Comparison of ENCODE assay signal across 9 cellular contexts in genomic region chr1:11735531-11735853, GRCh38. TPM values are rescaled to one million over a fixed set of nuclear protein-coding genes. Genes with fewer than 3 reads are reported as not detected.
DNase-seq lines count a peak whose midpoint lies in the region; ATAC-seq and TF ChIP-seq lines count a peak whose summit lies in the region.
"Had no signal": no experiment of that assay in that cellular context is flagged by ENCODE, and none has a peak within 500 bp of the region (broad histone marks: within the 10 kb centered on the region; RNA-seq: fewer than 3 reads in every experiment).

No MANE protein-coding gene starts in this region.

- no peak for DNase-seq in H9
- no peak for DNase-seq in hepatocyte (ENCODE audit: low spot score)
- DNase-seq in ACHN, result no peak
- no peak for DNase-seq in activated CD4-positive, CD25-positive, alpha-beta regulatory T cell (lab: John Stamatoyannopoulos, UW)
- no peak for DNase-seq in DMS 273 treated with DMSO at 0.1 percent for 48 hours (lab: John Stamatoyannopoulos, UW)

- no peak overlapping the region for H2BK120ac ChIP-seq in H9 (ENCODE audit: low read depth, low read length, poor library complexity, severe bottlenecking)

- no peaks in the 10 kb centered on the region for H3K36me3 ChIP-seq in hepatocyte (replicated peaks; ENCODE audit: insufficient read depth, low read depth)

- in situ Hi-C loops in ACHN (cut with HindIII; ENCODE audit: low pct_ligation_motif_present, low pct_unique_long_range_greater_than_20kb, low sequenced_read_pairs), result no loop called here

- H3K27ac Mint-ChIP-seq in H9, result no peak overlapping the region
- H3K27ac Mint-ChIP-seq in stimulated activated memory B cell treated with anti-CD40 and anti-IgM and Interleukin-4, amounts not matched to agents 10 μg/mL and 1 μg/mL and 100 μg/mL, for 72 hours, result peak overlapping the region; percentile 83

- no peaks in the 10 kb centered on the region for H3K9me3 Mint-ChIP-seq in H9
- H3K9me3 Mint-ChIP-seq in stimulated activated memory B cell treated with anti-CD40 and anti-IgM and Interleukin-4, amounts not matched to agents 10 μg/mL and 1 μg/mL and 100 μg/mL, for 72 hours, result no peaks in the 10 kb centered on the region

- H3K36me3 Mint-ChIP-seq in H9 (ENCODE audit: insufficient read depth in 1 of 3, low read depth in 3 of 3), result peaks cover 0 to 11% (median 0%) of the 10 kb centered on the region in 3 experiments; a peak in 4 of 7 replicates
- no peaks in the 10 kb centered on the region for H3K36me3 Mint-ChIP-seq in stimulated activated memory B cell treated with anti-CD40 and anti-IgM and Interleukin-4, amounts not matched to agents 10 μg/mL and 1 μg/mL and 100 μg/mL, for 72 hours

- peak overlapping the region; percentile 89 to 97 for H3K4me3 Mint-ChIP-seq in H9
- peak overlapping the region; percentile 100 for H3K4me3 Mint-ChIP-seq in stimulated activated memory B cell treated with anti-CD40 and anti-IgM and Interleukin-4, amounts not matched to agents 10 μg/mL and 1 μg/mL and 100 μg/mL, for 72 hours

- no peak overlapping the region for H3K27ac ChIP-seq in H9 (ENCODE audit: insufficient read length, low read depth, low read length)
- H3K27ac ChIP-seq in VCaP, result peak overlapping the region; percentile 98
- H3K27ac ChIP-seq in hepatocyte, result peak overlapping the region; percentile 49

- H2AK5ac ChIP-seq in H9 (ENCODE audit: insufficient read length, low read length), result no peak overlapping the region

- H3K79me1 ChIP-seq in H9 (ENCODE audit: insufficient read depth, low read depth, low read length, poor library complexity, severe bottlenecking), result no peaks in the 10 kb centered on the region

- WGBS in H9 (ENCODE audit: extremely low coverage, insufficient read length, low lambda C conversion rate), result no CpG with 5 or more reads among the region's 4 CpGs
- WGBS in hepatocyte (ENCODE audit: low lambda C conversion rate, missing lambda C conversion rate), result 37% methylated on average over 4 of the region's 4 CpGs

- H3K23ac ChIP-seq in H9 (ENCODE audit: insufficient read length, low read depth, low read length), result no peak overlapping the region

- no peak overlapping the region for H3K4ac ChIP-seq in H9 (ENCODE audit: low read depth, low read length)

- H3K9me3 ChIP-seq in H9 (ENCODE audit: control insufficient read depth, low read depth, low read length) (no peaks in the 10 kb centered on the region), hepatocyte (ENCODE audit: low read depth) (no peaks in the 10 kb centered on the region)

- H3K4me1 Mint-ChIP-seq in H9, result peaks cover 40 to 43% of the 10 kb centered on the region in 2 experiments
- peaks cover 47% of the 10 kb centered on the region for H3K4me1 Mint-ChIP-seq in stimulated activated memory B cell treated with anti-CD40 and anti-IgM and Interleukin-4, amounts not matched to agents 10 μg/mL and 1 μg/mL and 100 μg/mL, for 72 hours

- no peak overlapping the region for H3T11ph ChIP-seq in H9 (ENCODE audit: low read length)

- no peaks in the 10 kb centered on the region for H3K79me2 ChIP-seq in H9 (ENCODE audit: insufficient read depth, low read length)
- peaks cover 3% of the 10 kb centered on the region for H3K79me2 ChIP-seq in hepatocyte

- H2BK5ac ChIP-seq in H9 (ENCODE audit: insufficient read length, low read length), result no peak overlapping the region

- no peak overlapping the region for H4K5ac ChIP-seq in H9 (ENCODE audit: insufficient read length, low read depth, low read length)

- H3K18ac ChIP-seq in H9 (ENCODE audit: insufficient read length, low read depth, low read length), result no peak overlapping the region

- no peak overlapping the region for H3K4me3 ChIP-seq in hepatocyte

- peaks cover 6% of the 10 kb centered on the region for H3K23me2 ChIP-seq in H9 (ENCODE audit: insufficient read length, low read depth, low read length, poor library complexity, severe bottlenecking)

- H3K9me2 ChIP-seq in hepatocyte (replicated peaks; ENCODE audit: insufficient read depth), result no peaks in the 10 kb centered on the region

- no peak for TF ChIP-seq CTCF in H9 (conservative IDR thresholded peaks at IDR 0.05)
- TF ChIP-seq CTCF in VCaP (conservative IDR thresholded peaks at IDR 0.05), result no peak
- TF ChIP-seq CTCF in hepatocyte (IDR thresholded peaks at IDR 0.05; ENCODE audit: poor library complexity), result no peak

- no peak overlapping the region for H4K91ac ChIP-seq in H9 (ENCODE audit: insufficient read length, low read depth, low read length)

- no peak overlapping the region for H3K14ac ChIP-seq in H9 (ENCODE audit: insufficient read depth, low read length)

- H4K20me1 ChIP-seq in H9 (ENCODE audit: control insufficient read depth, insufficient read depth, insufficient read length) (no peaks in the 10 kb centered on the region), hepatocyte (ENCODE audit: insufficient read depth, poor library complexity, severe bottlenecking) (no peaks in the 10 kb centered on the region)

- H4K8ac ChIP-seq in H9 (replicated peaks; ENCODE audit: insufficient read length, low read depth, low read length), result no peak overlapping the region

- H2AFZ ChIP-seq in H9 (ENCODE audit: low read length) (no peak overlapping the region), hepatocyte (peak overlapping the region; percentile 98)

- H3K27me3 ChIP-seq in H9 (ENCODE audit: insufficient read depth, low read length), result no peaks in the 10 kb centered on the region
- H3K27me3 ChIP-seq in hepatocyte, result no peaks in the 10 kb centered on the region

- no peak overlapping the region for H3K56ac ChIP-seq in H9 (ENCODE audit: insufficient read length, low read depth, low read length)

- no peak overlapping the region for H2BK12ac ChIP-seq in H9 (ENCODE audit: insufficient read length, low read depth, low read length)

- H3K9ac ChIP-seq in H9 (ENCODE audit: extremely low read depth, insufficient read length, low read length), result no peak overlapping the region

- no peak overlapping the region for H2BK20ac ChIP-seq in H9 (ENCODE audit: low read depth, low read length, poor library complexity, severe bottlenecking)

- peaks cover 4% of the 10 kb centered on the region; the same call in 1 of the 2 replicates for H3K4me1 ChIP-seq in H9 (ENCODE audit: insufficient read depth, low read length)
- peaks cover 24% of the 10 kb centered on the region for H3K4me1 ChIP-seq in hepatocyte (ENCODE audit: insufficient read depth)

- H2BK15ac ChIP-seq in H9 (ENCODE audit: low read depth, low read length), result no peak overlapping the region

- peak overlapping the region; percentile 61 for H3K4me2 ChIP-seq in H9 (ENCODE audit: insufficient read depth, insufficient read length, low read length)
- peak overlapping the region; percentile 98 for H3K4me2 ChIP-seq in hepatocyte

- H3K27me3 Mint-ChIP-seq in H9 (ENCODE audit: low read depth), result no peaks in the 10 kb centered on the region; the same call in 1 of the 2 replicates
- H3K27me3 Mint-ChIP-seq in stimulated activated memory B cell treated with anti-CD40 and anti-IgM and Interleukin-4, amounts not matched to agents 10 μg/mL and 1 μg/mL and 100 μg/mL, for 72 hours, result no peaks in the 10 kb centered on the region

- peak; percentile 17 for ATAC-seq in stimulated activated memory B cell treated with anti-CD40 and anti-IgM and Interleukin-4, amounts not matched to agents 10 μg/mL and 1 μg/mL and 100 μg/mL, for 72 hours
- no peak for ATAC-seq in HG03457 (IDR thresholded peaks at IDR 0.05; ENCODE audit: unreplicated experiment)

RNA-seq across cellular contexts. Expression of gene AGTRAP, which starts 0.4 kb away (rescaled TPM):
- total RNA-seq in H9 (2021) (58.8 and 60.9 TPM in 2 replicates), hepatocyte (30.5 and 34.2 TPM in 2 replicates)
- polyA plus RNA-seq in hepatocyte, result 71.9 and 77.5 TPM in 2 replicates

RNA-seq across cellular contexts. Expression of gene C1orf167, which starts 26.5 kb away (rescaled TPM):
- total RNA-seq in H9 (2021) (0.39 TPM in 1 of 2 replicates, not detected in the other), hepatocyte (not detected in 2 replicates)
- polyA plus RNA-seq in hepatocyte, result 0.37 TPM in 1 of 2 replicates, not detected in the other
- total RNA-seq: HT1080 had no signal

RNA-seq across cellular contexts. Expression of gene DRAXIN, which starts 44.0 kb away (rescaled TPM):
- total RNA-seq in H9 (2021), result 20.1 and 20.5 TPM in 2 replicates
- 0.16 and 0.60 TPM in 2 replicates for total RNA-seq in hepatocyte
- 0.28 TPM in 1 of 2 replicates, not detected in the other for polyA plus RNA-seq in hepatocyte

RNA-seq across cellular contexts. Expression of gene MAD2L2, which starts 54.5 kb away (rescaled TPM):
- total RNA-seq in H9 (2021) (283 and 289 TPM in 2 replicates), hepatocyte (40.6 and 46.8 TPM in 2 replicates)
- 63.2 and 72.7 TPM in 2 replicates for polyA plus RNA-seq in hepatocyte

Comparison
In these comparisons a context has a peak if more than half of its experiments do, and no peak if none do; other contexts are left out.
1. RNA of gene DRAXIN, which starts 44.0 kb away (total RNA-seq): 20.1 to 20.5 TPM in H9; 0.16 to 0.60 TPM in hepatocyte; every median in the first group is over 10 times any median in the second.